8 cellular contexts compared by ENCODE assay signal in the genomic region with DNA sequence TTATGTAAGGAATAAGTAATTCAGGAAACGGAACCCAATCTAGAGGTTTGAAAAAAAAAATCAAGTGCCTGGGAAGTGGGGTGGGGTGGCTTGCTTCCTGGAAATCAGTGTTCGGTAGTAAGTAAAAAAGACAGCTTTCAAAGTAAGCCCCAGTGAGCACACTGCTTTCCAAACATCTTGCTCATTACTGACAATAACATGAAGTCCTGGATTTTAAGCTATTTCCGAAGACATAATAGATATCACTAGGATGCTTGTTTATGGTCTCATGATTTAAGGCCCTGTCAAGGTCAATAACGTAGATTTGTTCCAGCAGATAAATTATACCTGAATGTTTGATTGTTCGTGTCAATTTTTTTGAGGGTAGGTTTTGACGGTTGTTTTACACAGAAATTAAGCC. TPM values are rescaled to one million over a fixed set of nuclear protein-coding genes. Genes with fewer than 3 reads are reported as not detected.
A peak's percentile ranks its signal among the peaks of the same experiment; 100 is the strongest.
DNase-seq lines count a peak whose midpoint lies in the region; ATAC-seq and TF ChIP-seq lines count a peak whose summit lies in the region.

No MANE protein-coding gene starts in this region.

- peak overlapping the region; percentile 85 for H3K4me3 ChIP-seq in AG04450 (ENCODE audit: low read depth, low read length)
- no peak overlapping the region for H3K4me3 ChIP-seq in KMS-11 (IDR thresholded peaks at IDR 0.05; ENCODE audit: insufficient read depth, low read depth, low read length)
- H3K4me3 ChIP-seq in mucosa of rectum (ENCODE audit: low read length in 2 of 2) = peak overlapping the region; percentile 90 to 91
- H3K4me3 ChIP-seq in trophoblast cell (ENCODE audit: low read depth, low read length) = no peak overlapping the region

- H3K23ac ChIP-seq in trophoblast cell (ENCODE audit: low read length) = no peak overlapping the region

- POLR2A ChIA-PET in AG04450 (lab: Yijun Ruan, JAX) = interaction anchor here (2.3 kb wide), 1 partner anchor 46 kb away, joined by 7 read pairs; no protein-coding TSS in a partner anchor

- no peak overlapping the region for H3K4ac ChIP-seq in trophoblast cell (ENCODE audit: low read depth, low read length)

- no CpG with 5 or more reads among the region's 6 CpGs for WGBS in trophoblast cell (ENCODE audit: extremely low coverage, insufficient coverage, insufficient read length)

- H3K9me3 ChIP-seq in AG04450 (ENCODE audit: control insufficient read depth, insufficient read depth, low read length) (no peaks in the 10 kb centered on the region), mucosa of rectum (ENCODE audit: control insufficient read depth in 2 of 2, low read length in 2 of 2) (no peaks in the 10 kb centered on the region), trophoblast cell (ENCODE audit: insufficient read depth, low read depth, low read length) (peaks cover 2% of the 10 kb centered on the region)

- H3K36me3 ChIP-seq in KMS-11 (ENCODE audit: insufficient read depth) = no peaks in the 10 kb centered on the region
- H3K36me3 ChIP-seq in mucosa of rectum (ENCODE audit: control insufficient read depth in 2 of 2, insufficient read depth in 2 of 2, low read length in 2 of 2) = no peaks in the 10 kb centered on the region
- H3K36me3 ChIP-seq in trophoblast cell (ENCODE audit: control insufficient read depth in 1 of 2, insufficient read depth in 2 of 2, low read length in 2 of 2) = no peaks in the 10 kb centered on the region

- H4K12ac ChIP-seq in trophoblast cell (ENCODE audit: low read depth, low read length) = no peak overlapping the region

- no peak for DNase-seq in AG04450 (ENCODE audit: low read depth, low spot score)
- DNase-seq in caudate nucleus (lab: John Stamatoyannopoulos, UW) = no peak
- DNase-seq in DMS79 treated with DMSO at 0.1 percent for 48 hours (lab: John Stamatoyannopoulos, UW) = no peak
- no peak for DNase-seq in trophoblast cell

- peak overlapping the region; percentile 86 for H2AFZ ChIP-seq in KMS-11 (ENCODE audit: low read depth)
- H2AFZ ChIP-seq in trophoblast cell (ENCODE audit: insufficient read depth, low read length, poor library complexity) = no peak overlapping the region

- no peak overlapping the region for H4K91ac ChIP-seq in trophoblast cell (ENCODE audit: low read depth, low read length)

- H3K79me2 ChIP-seq in KMS-11 (ENCODE audit: insufficient read depth, low read depth) (peaks cover 19% of the 10 kb centered on the region), trophoblast cell (ENCODE audit: control insufficient read depth, insufficient read depth, low read length, poor library complexity) (no peaks in the 10 kb centered on the region)

- H3K18ac ChIP-seq in trophoblast cell (ENCODE audit: low read length) = no peak overlapping the region

- no peaks in the 10 kb centered on the region for H4K20me1 ChIP-seq in KMS-11 (ENCODE audit: insufficient read depth)

- peak overlapping the region; percentile 88 for H3K27ac ChIP-seq in AG04450 (ENCODE audit: low read depth, low read length)
- H3K27ac ChIP-seq in KMS-11 = peak overlapping the region; percentile 88
- H3K27ac ChIP-seq in caudate nucleus (ENCODE audit: low read depth, low read length) = peak overlapping the region; percentile 93
- peak overlapping the region; percentile 93 to 98 for H3K27ac ChIP-seq in mucosa of rectum (ENCODE audit: low read depth in 2 of 2, low read length in 2 of 2)
- H3K27ac ChIP-seq in trophoblast cell (ENCODE audit: low read depth, low read length) = no peak overlapping the region

- CTCF ChIA-PET in AG04450 (lab: Charles Lee) = interaction anchor here (1.4 to 7.2 kb wide), 5 partner anchors 19 to 106 kb away, joined by 3 to 44 read pairs (median 6); no protein-coding TSS in a partner anchor

- no peak overlapping the region for H2BK12ac ChIP-seq in trophoblast cell (ENCODE audit: low read length)

- H3K4me2 ChIP-seq in KMS-11 (peak overlapping the region; percentile 86), trophoblast cell (ENCODE audit: low read length) (no peak overlapping the region)

- H3K14ac ChIP-seq in trophoblast cell (ENCODE audit: low read length) = no peak overlapping the region

- H2AK5ac ChIP-seq in trophoblast cell (ENCODE audit: low read length) = no peak overlapping the region

- H3K27me3 ChIP-seq in AG04450 (ENCODE audit: control insufficient read depth, insufficient read depth, low read length) (no peaks in the 10 kb centered on the region), KMS-11 (ENCODE audit: insufficient read depth, low read depth) (no peaks in the 10 kb centered on the region), mucosa of rectum (ENCODE audit: control insufficient read depth in 2 of 2, insufficient read depth in 2 of 2, low read length in 2 of 2) (no peaks in the 10 kb centered on the region), trophoblast cell (ENCODE audit: insufficient read depth, low read length) (peaks cover 13% of the 10 kb centered on the region)

- TF ChIP-seq CTCF in AG04450 (IDR thresholded peaks at IDR 0.05; ENCODE audit: low read depth, low read length) (no peak), KMS-11 (conservative IDR thresholded peaks at IDR 0.05; ENCODE audit: low read depth, low read length) (no peak)

- H2BK120ac ChIP-seq in trophoblast cell (ENCODE audit: insufficient read depth, low read length, poor library complexity) = no peak overlapping the region

- no peaks in the 10 kb centered on the region for H3K79me1 ChIP-seq in trophoblast cell (ENCODE audit: low read length)

- peak overlapping the region; percentile 82 for H3K9ac ChIP-seq in KMS-11
- H3K9ac ChIP-seq in mucosa of rectum (ENCODE audit: low read depth in 1 of 2, low read length in 2 of 2) = peak overlapping the region; percentile 90 to 97
- H3K9ac ChIP-seq in trophoblast cell (ENCODE audit: low read length) = no peak overlapping the region

- H3K4me1 ChIP-seq in KMS-11 (ENCODE audit: low read depth, poor library complexity, severe bottlenecking) (peaks cover 31% of the 10 kb centered on the region), mucosa of rectum (ENCODE audit: control insufficient read depth in 2 of 2, insufficient read depth in 2 of 2, low read length in 2 of 2) (peaks cover 23 to 31% of the 10 kb centered on the region in 2 donors), trophoblast cell (ENCODE audit: control insufficient read depth in 1 of 2, insufficient read depth in 2 of 2, low read length in 2 of 2) (peaks cover 0 to 3% of the 10 kb centered on the region in 2 experiments)

- no peak for ATAC-seq in GM21786 (IDR thresholded peaks at IDR 0.05; ENCODE audit: unreplicated experiment)
- no peak for ATAC-seq in GM19023 (IDR thresholded peaks at IDR 0.05; ENCODE audit: unreplicated experiment)

- H2BK5ac ChIP-seq in trophoblast cell (ENCODE audit: low read depth, low read length, poor library complexity) = no peak overlapping the region

- H4K8ac ChIP-seq in trophoblast cell (ENCODE audit: low read depth, low read length) = no peak overlapping the region

RNA-seq across cellular contexts. Expression of a gene that starts 1.3 kb away (rescaled TPM):
- polyA plus RNA-seq in AG04450 (2011; rRNA removed) = 41.6 and 50.3 TPM in 2 replicates
- 24.6 and 35.3 TPM in 2 replicates for polyA minus RNA-seq in AG04450 (2011; rRNA and poly(A)+ RNA removed)
- polyA plus RNA-seq in trophoblast cell (2013) = 0.03 TPM in 2 replicates

RNA-seq across cellular contexts. Expression of a gene that starts 29.7 kb away (rescaled TPM):
- polyA plus RNA-seq in AG04450 (2011; rRNA removed) = 0.05 TPM in 1 of 2 replicates, not detected in the other
- not detected in 2 replicates for polyA minus RNA-seq in AG04450 (2011; rRNA and poly(A)+ RNA removed)
- 0.03 and 0.10 TPM in 2 replicates for polyA plus RNA-seq in trophoblast cell (2013)

Comparison
In these comparisons a context has a peak if more than half of its experiments do, and no peak if none do; other contexts are left out.
1. H3K4me3 ChIP-seq: peak in AG04450 (single experiment) and mucosa of rectum (2 of 2); none in KMS-11 (single experiment) and trophoblast cell (single experiment).